23 cellular contexts compared by ENCODE assay signal in the genomic region with DNA sequence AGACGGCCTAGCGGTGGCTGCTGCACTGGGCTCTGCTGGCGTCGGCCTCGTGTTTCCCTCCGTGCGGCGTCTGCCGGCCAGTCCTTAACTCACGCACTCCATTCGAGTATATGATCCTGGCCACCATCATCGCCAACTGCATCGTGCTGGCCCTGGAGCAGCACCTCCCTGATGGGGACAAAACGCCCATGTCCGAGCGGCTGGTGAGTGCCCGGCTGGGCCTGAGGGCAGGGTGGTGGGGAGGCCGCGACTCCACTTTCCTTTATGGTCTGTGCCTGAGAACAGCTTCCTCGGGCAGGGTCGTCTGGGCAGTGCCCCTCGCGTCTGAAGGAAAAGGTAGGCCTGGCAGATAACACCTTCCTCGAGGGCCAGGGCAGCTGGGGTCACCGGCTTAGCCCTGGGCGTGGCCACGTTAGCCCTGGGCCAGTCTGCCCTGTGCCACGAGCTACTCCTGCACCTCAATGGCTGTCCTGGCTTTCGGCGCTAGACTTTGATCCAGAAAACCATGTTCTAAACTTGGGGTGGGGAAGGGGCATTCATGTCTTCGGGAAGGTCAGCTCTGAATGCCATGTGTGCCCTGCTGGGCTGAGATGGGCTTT. TPM values are rescaled to one million over a fixed set of nuclear protein-coding genes. Genes with fewer than 3 reads are reported as not detected.
DNase-seq lines count a peak whose midpoint lies in the region; ATAC-seq and TF ChIP-seq lines count a peak whose summit lies in the region.
"Had no signal": no experiment of that assay in that cellular context is flagged by ENCODE, and none has a peak within 500 bp of the region (broad histone marks: within the 10 kb centered on the region; RNA-seq: fewer than 3 reads in every experiment).

No MANE protein-coding gene starts in this region.

- no peaks in the 10 kb centered on the region for H3K9me3 ChIP-seq in H9 (ENCODE audit: control insufficient read depth, low read depth, low read length)
- H3K9me3 ChIP-seq in hepatocyte (ENCODE audit: low read depth): no peaks in the 10 kb centered on the region
- H3K9me3 ChIP-seq in neural cell (ENCODE audit: low read length): no peaks in the 10 kb centered on the region
- no peaks in the 10 kb centered on the region for H3K9me3 ChIP-seq in right cardiac atrium (ENCODE audit: control insufficient read depth, low read length)
- H3K9me3 ChIP-seq in ascending aorta: no peaks in the 10 kb centered on the region

- H3K36me3 ChIP-seq in hepatocyte (replicated peaks; ENCODE audit: insufficient read depth, low read depth) (no peaks in the 10 kb centered on the region), neural cell (ENCODE audit: insufficient read depth, low read length) (no peaks in the 10 kb centered on the region), ascending aorta (no peaks in the 10 kb centered on the region)
- H3K36me3 ChIP-seq: SJSA1, tibial nerve had no signal

- H3K4me2 ChIP-seq in H9 (ENCODE audit: insufficient read depth, insufficient read length, low read length) (no peak overlapping the region), hepatocyte (peak overlapping the region; percentile 97), neural cell (ENCODE audit: low read length) (no peak overlapping the region)

- H4K8ac ChIP-seq in H9 (replicated peaks; ENCODE audit: insufficient read length, low read depth, low read length): no peak overlapping the region

- no peak overlapping the region for H3K14ac ChIP-seq in H9 (ENCODE audit: insufficient read depth, low read length)

- H3K27me3 ChIP-seq in H9 (ENCODE audit: insufficient read depth, low read length): no peaks in the 10 kb centered on the region; the same call in 1 of the 2 replicates
- H3K27me3 ChIP-seq in hepatocyte: peaks cover 32% of the 10 kb centered on the region
- H3K27me3 ChIP-seq in neural cell (ENCODE audit: insufficient read depth, low read depth, low read length): no peaks in the 10 kb centered on the region
- no peaks in the 10 kb centered on the region for H3K27me3 ChIP-seq in right cardiac atrium (ENCODE audit: control insufficient read depth, insufficient read depth)
- peaks cover 13% of the 10 kb centered on the region for H3K27me3 ChIP-seq in ascending aorta
- H3K27me3 ChIP-seq: SJSA1 had no signal

- DNase-seq in H9 (no peak), hepatocyte (ENCODE audit: low spot score) (no peak), right cardiac atrium (no peak), ascending aorta (ENCODE audit: low spot score in 2 of 2) (no peak)
- DNase-seq: activated CD8-positive, alpha-beta memory T cell treated with anti-CD3 and anti-CD28 coated beads, Interleukin-2, amount 50 U/mL, for 4 hours; effector memory CD4-positive, alpha-beta T cell; EL; foreskin melanocyte; hippocampal formation; NCI-H187 treated with DMSO at 0.1 percent for 48 hours had no signal

- H3K27ac ChIP-seq in H9 (ENCODE audit: insufficient read length, low read depth, low read length) (no peak overlapping the region), VCaP (peak overlapping the region; percentile 90), hepatocyte (no peak overlapping the region), neural cell (ENCODE audit: low read length) (no peak overlapping the region), right cardiac atrium (ENCODE audit: low read length) (no peak overlapping the region), ascending aorta (no peak overlapping the region)
- H3K27ac ChIP-seq: SJSA1, tibial nerve had no signal

- no peak overlapping the region for H2BK120ac ChIP-seq in H9 (ENCODE audit: low read depth, low read length, poor library complexity, severe bottlenecking)

- H3K79me2 ChIP-seq in H9 (ENCODE audit: insufficient read depth, low read length): no peaks in the 10 kb centered on the region
- H3K79me2 ChIP-seq in hepatocyte: no peaks in the 10 kb centered on the region
- H3K79me2 ChIP-seq in neural cell (replicated peaks; ENCODE audit: insufficient read depth, low read length): no peaks in the 10 kb centered on the region

- no peak overlapping the region for H3T11ph ChIP-seq in H9 (ENCODE audit: low read length)

- H2AFZ ChIP-seq in H9 (ENCODE audit: low read length) (no peak overlapping the region), hepatocyte (no peak overlapping the region), neural cell (ENCODE audit: low read depth, low read length) (no peak overlapping the region)

- no peaks in the 10 kb centered on the region for H3K23me2 ChIP-seq in H9 (ENCODE audit: insufficient read length, low read depth, low read length, poor library complexity, severe bottlenecking)

- no peaks in the 10 kb centered on the region for H3K9me2 ChIP-seq in hepatocyte (replicated peaks; ENCODE audit: insufficient read depth)
- H3K9me2 ChIP-seq in neural cell (ENCODE audit: insufficient read depth, low read length): no peaks in the 10 kb centered on the region

- TF ChIP-seq RAD21 in neural cell (conservative IDR thresholded peaks at IDR 0.05): no peak

- no peak overlapping the region for H3K4ac ChIP-seq in H9 (ENCODE audit: low read depth, low read length)

- H2AK5ac ChIP-seq in H9 (ENCODE audit: insufficient read length, low read length): no peak overlapping the region

- TF ChIP-seq EP300 in neural cell (conservative IDR thresholded peaks at IDR 0.05; ENCODE audit: poor library complexity, severe bottlenecking): no peak

- no peak overlapping the region for H4K91ac ChIP-seq in H9 (ENCODE audit: insufficient read length, low read depth, low read length)

- peaks cover 26% of the 10 kb centered on the region for H3K27me3 Mint-ChIP-seq in H9 (ENCODE audit: low read depth)

- H3K56ac ChIP-seq in H9 (ENCODE audit: insufficient read length, low read depth, low read length): no peak overlapping the region

- H2BK5ac ChIP-seq in H9 (ENCODE audit: insufficient read length, low read length): no peak overlapping the region

- no peak overlapping the region for H3K23ac ChIP-seq in H9 (ENCODE audit: insufficient read length, low read depth, low read length)

- H3K36me3 Mint-ChIP-seq in H9 (ENCODE audit: insufficient read depth in 1 of 3, low read depth in 3 of 3): peaks cover 5 to 25% (median 16%) of the 10 kb centered on the region in 3 experiments
- H3K36me3 Mint-ChIP-seq: activated naive CD8-positive, alpha-beta T cell treated with anti-CD3 and anti-CD28 coated beads, Interleukin-2, amount 10 ng/mL, durations not matched to agents 7 days and 5 days; CD4-positive, CD25-positive, alpha-beta regulatory T cell had no signal

- H3F3A ChIP-seq in neural cell (ENCODE audit: insufficient read depth, low read length, poor library complexity, severe bottlenecking): no peaks in the 10 kb centered on the region

- intact Hi-C loops in right cardiac atrium (cut with DNase I): no loop called here
- intact Hi-C loops in ascending aorta (cut with DNase I): no loop called here

- TF ChIP-seq CTCF in H9 (conservative IDR thresholded peaks at IDR 0.05) (no peak), VCaP (conservative IDR thresholded peaks at IDR 0.05) (no peak), hepatocyte (IDR thresholded peaks at IDR 0.05; ENCODE audit: poor library complexity) (no peak), neural cell (IDR thresholded peaks at IDR 0.05; ENCODE audit: poor library complexity, severe bottlenecking) (no peak), ascending aorta (IDR thresholded peaks at IDR 0.05) (no peak)

- H3K4me3 Mint-ChIP-seq in H9: peak overlapping the region; percentile 29 to 60; a peak in 3 of 5 replicates
- H3K4me3 Mint-ChIP-seq: activated CD4-positive, alpha-beta T cell treated with anti-CD3 and anti-CD28 coated beads, Interleukin-2, amount 10 ng/mL, durations not matched to agents 7 days and 5 days; activated naive CD8-positive, alpha-beta T cell treated with anti-CD3 and anti-CD28 coated beads, Interleukin-2, amount 10 ng/mL, durations not matched to agents 7 days and 5 days; CD4-positive, CD25-positive, alpha-beta regulatory T cell; T-helper 1 cell treated with Interleukin-12 subunit alpha and Interleukin-12 subunit beta and Interleukin-4 antibody, amounts not matched to agents 30 μg/mL and 1 μg/mL, for 36 hours had no signal

- no peaks in the 10 kb centered on the region for H3K4me1 Mint-ChIP-seq in H9
- H3K4me1 Mint-ChIP-seq: activated naive CD8-positive, alpha-beta T cell treated with anti-CD3 and anti-CD28 coated beads, Interleukin-2, amount 10 ng/mL, durations not matched to agents 7 days and 5 days had no signal

- H3K9me3 Mint-ChIP-seq in H9: peaks cover 0 to 3% of the 10 kb centered on the region in 2 experiments; a peak in 2 of 5 replicates
- H3K9me3 Mint-ChIP-seq: activated CD4-positive, alpha-beta T cell treated with anti-CD3 and anti-CD28 coated beads, Interleukin-2, amount 10 ng/mL, durations not matched to agents 7 days and 5 days; activated naive CD8-positive, alpha-beta T cell treated with anti-CD3 and anti-CD28 coated beads, Interleukin-2, amount 10 ng/mL, durations not matched to agents 7 days and 5 days; activated T-helper 2 cell treated with anti-CD3 and anti-CD28 coated beads, Interferon-gamma antibody, Interleukin-2, Interleukin-4, amounts not matched to agents 10 μg/mL and 5 μg/mL and 100 μg/mL, durations not matched to agents 14 hours and 24 hours and 36 hours; T-helper 1 cell treated with Interleukin-12 subunit alpha and Interleukin-12 subunit beta and Interleukin-4 antibody, amounts not matched to agents 30 μg/mL and 1 μg/mL, for 36 hours had no signal

- no peak overlapping the region for H4K5ac ChIP-seq in H9 (ENCODE audit: insufficient read length, low read depth, low read length)

- H4K20me1 ChIP-seq in H9 (ENCODE audit: control insufficient read depth, insufficient read depth, insufficient read length) (no peaks in the 10 kb centered on the region), hepatocyte (ENCODE audit: insufficient read depth, poor library complexity, severe bottlenecking) (no peaks in the 10 kb centered on the region), neural cell (ENCODE audit: insufficient read depth) (no peaks in the 10 kb centered on the region)

- no peak overlapping the region for H3K9ac ChIP-seq in H9 (ENCODE audit: extremely low read depth, insufficient read length, low read length)
- H3K9ac ChIP-seq in neural cell (ENCODE audit: low read length): peak overlapping the region; percentile 26

- no peak overlapping the region for H3K27ac Mint-ChIP-seq in H9
- H3K27ac Mint-ChIP-seq: activated CD4-positive, alpha-beta T cell treated with anti-CD3 and anti-CD28 coated beads, Interleukin-2, amount 10 ng/mL, durations not matched to agents 7 days and 5 days; activated naive CD8-positive, alpha-beta T cell treated with anti-CD3 and anti-CD28 coated beads, Interleukin-2, amount 10 ng/mL, durations not matched to agents 7 days and 5 days; activated T-helper 2 cell treated with anti-CD3 and anti-CD28 coated beads, Interferon-gamma antibody, Interleukin-2, Interleukin-4, amounts not matched to agents 10 μg/mL and 5 μg/mL and 100 μg/mL, durations not matched to agents 14 hours and 24 hours and 36 hours; CD4-positive, CD25-positive, alpha-beta regulatory T cell; T-helper 1 cell treated with Interleukin-12 subunit alpha and Interleukin-12 subunit beta and Interleukin-4 antibody, amounts not matched to agents 30 μg/mL and 1 μg/mL, for 36 hours had no signal

- no peaks in the 10 kb centered on the region for H3K79me1 ChIP-seq in H9 (ENCODE audit: insufficient read depth, low read depth, low read length, poor library complexity, severe bottlenecking)

- no peak overlapping the region for H3K18ac ChIP-seq in H9 (ENCODE audit: insufficient read length, low read depth, low read length)

- ATAC-seq in right cardiac atrium: no peak
- no peak for ATAC-seq in GM19463 (IDR thresholded peaks at IDR 0.05; ENCODE audit: unreplicated experiment)

- H3K4me1 ChIP-seq in H9 (ENCODE audit: insufficient read depth, low read length) (no peaks in the 10 kb centered on the region), hepatocyte (ENCODE audit: insufficient read depth) (no peaks in the 10 kb centered on the region), right cardiac atrium (ENCODE audit: control insufficient read depth, insufficient read depth, low read length) (no peaks in the 10 kb centered on the region), ascending aorta (no peaks in the 10 kb centered on the region)
- H3K4me1 ChIP-seq: SJSA1 had no signal

- no peak overlapping the region for H2BK20ac ChIP-seq in H9 (ENCODE audit: low read depth, low read length, poor library complexity, severe bottlenecking)

- H3K4me3 ChIP-seq in hepatocyte (no peak overlapping the region), neural cell (ENCODE audit: low read length) (peak overlapping the region; percentile 69), right cardiac atrium (ENCODE audit: low read length) (no peak overlapping the region), ascending aorta (no peak overlapping the region)
- H3K4me3 ChIP-seq: lung, SJSA1 had no signal

- WGBS in H9 (ENCODE audit: extremely low coverage, insufficient read length, low lambda C conversion rate): no CpG with 5 or more reads among the region's 31 CpGs
- 76% methylated on average over 31 of the region's 31 CpGs for WGBS in hepatocyte (ENCODE audit: low lambda C conversion rate, missing lambda C conversion rate)
- 63% methylated on average over 31 of the region's 31 CpGs for WGBS in right cardiac atrium

- no peak overlapping the region for H2BK12ac ChIP-seq in H9 (ENCODE audit: insufficient read length, low read depth, low read length)

- H2BK15ac ChIP-seq in H9 (ENCODE audit: low read depth, low read length): no peak overlapping the region

RNA-seq across cellular contexts. Expression of gene CACNA1B, which starts 1.5 kb away (rescaled TPM):
- total RNA-seq in H9 (2021) (6.5 and 7.8 TPM in 2 replicates), hepatocyte (0.20 and 0.30 TPM in 2 replicates), right cardiac atrium (under 1 TPM; 0.06 to 0.44 (median 0.14) TPM), ascending aorta (not detected)
- polyA plus RNA-seq in hepatocyte (0.05 and 0.39 TPM in 2 replicates), neural cell (5.8 and 7.9 TPM in 2 replicates), right cardiac atrium (0.05 TPM)
- 13.1 and 13.9 TPM in 2 replicates for polyA minus RNA-seq in neural cell
- total RNA-seq: activated CD4-positive, alpha-beta T cell treated with anti-CD3 and anti-CD28 coated beads, Interleukin-2, amount 10 ng/mL, durations not matched to agents 7 days and 5 days; activated naive CD8-positive, alpha-beta T cell treated with anti-CD3 and anti-CD28 coated beads, Interleukin-2, amount 10 ng/mL, durations not matched to agents 7 days and 5 days; CD4-positive, CD25-positive, alpha-beta regulatory T cell; esophagus mucosa; LHCN-M2 had no signal
- polyA plus RNA-seq: CD4-positive, CD25-positive, alpha-beta regulatory T cell had no signal
